In the genomic region with DNA sequence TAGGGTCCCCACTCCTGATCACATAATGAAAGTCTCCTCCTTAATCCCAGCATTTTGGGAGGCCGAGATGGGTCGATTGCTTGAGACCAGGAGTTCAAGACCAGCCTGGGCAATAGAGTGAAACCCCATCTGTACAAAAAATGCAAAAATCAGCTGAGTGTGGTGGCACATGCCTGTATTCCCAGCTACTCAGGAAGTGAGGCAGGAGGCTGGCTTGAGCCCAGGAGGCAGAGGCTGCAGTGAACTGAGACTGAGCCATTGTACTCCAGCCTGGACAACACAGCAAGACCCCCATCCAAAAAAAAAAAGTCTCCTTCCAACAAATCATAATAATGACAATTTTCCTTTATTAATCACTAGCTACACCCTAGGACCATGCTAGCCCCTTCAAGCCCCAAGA, we compare ENCODE assay signal across 16 cellular contexts. TPM values are rescaled to one million over a fixed set of nuclear protein-coding genes. Genes with fewer than 3 reads are reported as not detected.
"Had no signal": no experiment of that assay in that cellular context is flagged by ENCODE, and none has a peak within 500 bp of the region (broad histone marks: within the 10 kb centered on the region; RNA-seq: fewer than 3 reads in every experiment).

No MANE protein-coding gene starts in this region.

- ATAC-seq: gastroesophageal sphincter had no signal

- H3K9me3 ChIP-seq: adrenal gland, gastroesophageal sphincter had no signal

- H3K4me1 ChIP-seq: adrenal gland, gastroesophageal sphincter had no signal

- H3K27me3 ChIP-seq: adrenal gland, gastroesophageal sphincter, hepatocyte had no signal

- DNase-seq: caudate nucleus; cortex of kidney; effector CD8-positive, alpha-beta T cell; kidney glomerular epithelial cell; mesendoderm; retina; SHP77 treated with DMSO at 0.1 percent for 48 hours; stimulated activated CD4-positive, alpha-beta T cell treated with anti-CD3 and anti-CD28 coated beads, Interleukin-4, amount 100 ng/mL, for 4 hours; T-helper 9 cell had no signal

- H3K27ac ChIP-seq: epithelial cell of prostate, gastroesophageal sphincter, hepatocyte, VCaP had no signal

- H3K4me3 ChIP-seq: adrenal gland, gastroesophageal sphincter, hepatocyte had no signal

RNA-seq across cellular contexts. Expression of gene CABP7, which starts 31.9 kb away (rescaled TPM):
- total RNA-seq: hepatocyte, liver, skeletal muscle tissue had no signal
